In genomic region chr3:38119248-38119544, GRCh38 we compare ENCODE assay signal across 10 cellular contexts.
"Had no signal": no experiment of that assay in that cellular context is flagged by ENCODE, and none has a peak within 500 bp of the region (broad histone marks: within the 10 kb centered on the region; RNA-seq: fewer than 3 reads in every experiment).

No MANE protein-coding gene starts in this region.

- ATAC-seq: activated T-helper 17 cell treated with anti-CD3 and anti-CD28 coated beads, Interleukin-2, amount 50 U/mL, for 72 hours; foreskin keratinocyte; left lung had no signal

- H3K4me3 Mint-ChIP-seq: activated T-helper 17 cell treated with anti-CD3 and anti-CD28 coated beads, Interleukin-2, amount 50 U/mL, for 72 hours had no signal

- DNase-seq: activated CD4-positive, alpha-beta T cell treated with anti-CD3 and anti-CD28 coated beads, Interleukin-2, amount 50 U/mL, for 1 hour; activated naive CD4-positive, alpha-beta T cell treated with anti-CD3 and anti-CD28 coated beads, Interleukin-2, amount 50 U/mL, for 16 hours; esophagus squamous epithelium; foreskin keratinocyte; ovary; stimulated activated CD4-positive, alpha-beta T cell treated with anti-CD3 and anti-CD28 coated beads, Interleukin-15, amount 100 ng/mL, for 24 hours; stimulated activated CD4-positive, alpha-beta T cell treated with anti-CD3 and anti-CD28 coated beads, Interleukin-4, amount 100 ng/mL, for 24 hours; thyroid gland had no signal

- H3K9me3 Mint-ChIP-seq: activated T-helper 17 cell treated with anti-CD3 and anti-CD28 coated beads, Interleukin-2, amount 50 U/mL, for 72 hours had no signal

- H3K27me3 Mint-ChIP-seq: activated T-helper 17 cell treated with anti-CD3 and anti-CD28 coated beads, Interleukin-2, amount 50 U/mL, for 72 hours had no signal

- H3K4me1 Mint-ChIP-seq: activated T-helper 17 cell treated with anti-CD3 and anti-CD28 coated beads, Interleukin-2, amount 50 U/mL, for 72 hours had no signal
